Comparison of ENCODE assay signal across 8 cellular contexts in the genomic region with DNA sequence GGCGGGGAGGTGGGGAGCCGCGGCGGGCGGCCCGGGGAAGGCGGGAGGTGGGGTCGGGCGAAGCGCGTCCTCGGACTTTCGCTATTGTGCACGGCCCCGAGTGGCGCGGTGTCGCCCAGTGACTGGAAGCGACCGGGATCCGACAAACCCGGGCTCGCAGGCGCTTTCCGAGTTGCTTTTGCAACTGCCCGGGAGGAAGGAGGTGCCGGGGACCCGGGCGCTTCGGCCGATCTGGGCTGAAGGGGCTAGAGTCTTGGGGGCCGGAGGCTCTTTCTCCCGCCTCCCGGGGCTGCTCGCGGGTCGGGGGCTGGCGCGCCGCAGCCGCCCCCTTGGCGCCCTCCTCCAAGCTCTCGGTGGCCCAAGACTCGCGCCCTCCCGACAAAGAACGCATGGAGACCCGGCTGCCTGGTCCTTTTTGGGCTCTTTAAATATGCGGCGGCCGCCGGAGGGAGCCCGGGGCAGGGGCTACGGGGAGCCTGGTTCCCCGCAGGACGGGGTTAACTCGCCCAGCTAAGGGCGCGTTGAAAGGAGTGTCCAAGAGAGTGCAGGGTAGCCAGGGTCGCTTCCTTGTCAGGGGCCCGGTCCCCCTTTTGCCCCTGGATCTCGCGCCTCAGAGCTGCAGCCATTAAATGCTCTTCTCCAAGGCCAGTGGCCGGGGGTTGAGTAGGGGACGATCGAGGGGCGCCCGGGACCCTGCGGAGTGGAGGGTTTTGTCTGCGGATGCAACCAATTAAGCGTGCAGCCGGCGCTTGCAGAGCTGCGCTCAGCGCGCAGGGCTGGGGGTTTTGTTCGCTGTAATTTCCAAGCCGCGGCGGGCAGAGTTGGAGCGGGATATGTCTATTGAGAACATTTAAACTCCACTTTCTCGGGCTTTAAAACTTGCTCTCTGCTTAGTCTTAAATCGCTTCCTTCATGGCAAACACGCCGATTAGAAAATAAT. TPM values are rescaled to one million over a fixed set of nuclear protein-coding genes. Genes with fewer than 3 reads are reported as not detected.
DNase-seq lines count a peak whose midpoint lies in the region; ATAC-seq, FAIRE-seq and TF ChIP-seq lines count a peak whose summit lies in the region.

No MANE protein-coding gene starts in this region.

- POLR2A ChIA-PET in GM10248 (lab: Yijun Ruan, JAX), result no interaction called here

- H3K27ac ChIP-seq in lower lobe of right lung (no peak overlapping the region), transverse colon (peak overlapping the region in 3 of 4 donors; percentile 75 to 79 (median 77))

- H3K4me1 Mint-ChIP-seq in dendritic cell treated with granulocyte-macrophage colony-stimulating factor and Interleukin-4, amounts not matched to agents 40 ng/mL and 50 ng/mL, for 4 days (ENCODE audit: low read depth), result peaks cover 34% of the 10 kb centered on the region

- peak overlapping the region; percentile 82 for H3K4me3 Mint-ChIP-seq in dendritic cell treated with granulocyte-macrophage colony-stimulating factor and Interleukin-4, amounts not matched to agents 40 ng/mL and 50 ng/mL, for 4 days

- intact Hi-C loops in dendritic cell treated with granulocyte-macrophage colony-stimulating factor and Interleukin-4, amounts not matched to agents 40 ng/mL and 50 ng/mL, for 4 days (cut with micrococcal nuclease), result no loop called here
- intact Hi-C loops in lower lobe of right lung (cut with DNase I) (no loop called here), transverse colon (cut with DNase I; ENCODE audit: low total_unique reads) (no loop called here)

- H3K27me3 ChIP-seq in MG63 (no peaks in the 10 kb centered on the region), lower lobe of right lung (ENCODE audit: low read depth) (peaks cover 81% of the 10 kb centered on the region), transverse colon (peaks cover 78% of the 10 kb centered on the region)

- CTCF ChIA-PET in GM10248 (lab: Yijun Ruan, JAX), result no interaction called here

- H3K27ac Mint-ChIP-seq in dendritic cell treated with granulocyte-macrophage colony-stimulating factor and Interleukin-4, amounts not matched to agents 40 ng/mL and 50 ng/mL, for 4 days, result no peak overlapping the region

- peaks cover 62% of the 10 kb centered on the region for H3K27me3 Mint-ChIP-seq in dendritic cell treated with granulocyte-macrophage colony-stimulating factor and Interleukin-4, amounts not matched to agents 40 ng/mL and 50 ng/mL, for 4 days

- peak overlapping the region; percentile 63 for H3K4me3 ChIP-seq in MG63
- H3K4me3 ChIP-seq in lower lobe of right lung, result peak overlapping the region; percentile 56
- peak overlapping the region; percentile 51 to 64 (median 61) for H3K4me3 ChIP-seq in transverse colon

- TF ChIP-seq CTCF in GM10248 (IDR thresholded peaks at IDR 0.05; ENCODE audit: control extremely low read depth, extremely low read depth, low read depth, missing control alignments) (no peak), lower lobe of right lung (IDR thresholded peaks at IDR 0.05) (no peak), transverse colon (IDR thresholded peaks at IDR 0.05) (no peak)

- no peak for TF ChIP-seq POLR2A in transverse colon (IDR thresholded peaks at IDR 0.05)

- TF ChIP-seq EP300 in transverse colon (IDR thresholded peaks at IDR 0.05; ENCODE audit: low read depth), result no peak

- FAIRE-seq in GM19239 (lab: Jason Lieb, UNC), result no peak

- no peaks in the 10 kb centered on the region for H3K9me3 ChIP-seq in MG63
- H3K9me3 ChIP-seq in lower lobe of right lung, result no peaks in the 10 kb centered on the region
- no peaks in the 10 kb centered on the region for H3K9me3 ChIP-seq in transverse colon

- no peaks in the 10 kb centered on the region for H3K9me3 Mint-ChIP-seq in dendritic cell treated with granulocyte-macrophage colony-stimulating factor and Interleukin-4, amounts not matched to agents 40 ng/mL and 50 ng/mL, for 4 days

- in situ Hi-C loops in transverse colon (cut with MboI; ENCODE audit: low pct_ligation_motif_present in 1 of 4, low pct_unique_long_range_greater_than_20kb in 1 of 4, low sequenced_read_pairs in 3 of 4), result no loop called here

- DNase-seq in GM10248 (ENCODE audit: extremely low spot score) (peak; percentile 39), MG63 (peak; percentile 56), lower lobe of right lung (peak; percentile 48), transverse colon (peak; percentile 33), GM19239 (ENCODE audit: insufficient read length, low spot score) (no peak)
- no peak for DNase-seq in effector CD4-positive, alpha-beta T cell

- H3K36me3 ChIP-seq in MG63, result no peaks in the 10 kb centered on the region
- H3K36me3 ChIP-seq in lower lobe of right lung, result no peaks in the 10 kb centered on the region
- no peaks in the 10 kb centered on the region for H3K36me3 ChIP-seq in transverse colon

- peak; percentile 31 to 34 for ATAC-seq in lower lobe of right lung
- ATAC-seq in GM19455 (IDR thresholded peaks at IDR 0.05; ENCODE audit: unreplicated experiment), result no peak

- 1% methylated on average over 69 of the region's 85 CpGs; no CpG with 5 or more reads in 1 of the 2 donors for WGBS in transverse colon (ENCODE audit: low coverage in 1 of 2), 2 donors

- H3K4me1 ChIP-seq in lower lobe of right lung (peaks cover 34% of the 10 kb centered on the region), transverse colon (peaks cover 8 to 35% (median 23%) of the 10 kb centered on the region in 4 donors)

- peaks cover 8% of the 10 kb centered on the region for H3K36me3 Mint-ChIP-seq in dendritic cell treated with granulocyte-macrophage colony-stimulating factor and Interleukin-4, amounts not matched to agents 40 ng/mL and 50 ng/mL, for 4 days (ENCODE audit: low read depth)

RNA-seq across cellular contexts. Expression of a gene that starts 1.6 kb away (rescaled TPM):
- 0.79 and 1.1 TPM in 2 replicates for total RNA-seq in MG63 (2014; rRNA removed; shearing (Covaris generic); ENCODE audit: low replicate concordance)
- total RNA-seq in lower lobe of right lung (not detected), transverse colon (10 to 100 TPM in 2 of 4 donors, 1 to 10 TPM in 2; 7.4 to 15.7 (median 10.4) TPM)

Comparison
In these comparisons a context has a peak if more than half of its experiments do, and no peak if none do; other contexts are left out.
1. DNase-seq: peak in GM10248 (single experiment), MG63 (single experiment), lower lobe of right lung (single experiment) and transverse colon (single experiment); none in effector CD4-positive, alpha-beta T cell (single experiment) and GM19239 (single experiment).
2. Peak in every context shown above with its lines, with median percentiles within 50 percentile points of each other: H3K4me3 ChIP-seq.